ENCODE assay signal across 30 cellular contexts in the genomic region with DNA sequence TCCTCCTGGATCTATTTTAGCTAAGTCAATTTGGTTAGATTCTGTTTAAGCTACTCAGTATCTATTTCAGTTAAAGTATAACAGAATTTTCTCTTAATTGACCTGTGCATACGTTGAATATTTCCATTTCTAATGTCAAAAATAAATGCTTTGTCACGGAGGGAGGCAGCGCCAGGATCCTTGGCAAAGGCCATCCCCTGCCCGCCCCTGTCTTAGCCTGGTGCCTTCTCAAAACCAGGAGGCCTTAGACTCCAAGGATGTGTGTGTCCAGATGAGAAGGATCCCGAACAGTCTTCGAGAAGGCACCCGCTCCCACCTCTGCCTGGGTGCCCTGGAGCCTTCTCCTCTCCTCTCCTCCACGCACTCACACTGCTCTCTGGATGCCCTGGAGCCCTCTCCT. TPM values are rescaled to one million over a fixed set of nuclear protein-coding genes. Genes with fewer than 3 reads are reported as not detected.
"Had no signal": no experiment of that assay in that cellular context is flagged by ENCODE, and none has a peak within 500 bp of the region (broad histone marks: within the 10 kb centered on the region; RNA-seq: fewer than 3 reads in every experiment).

No MANE protein-coding gene starts in this region.

- H3K27ac ChIP-seq: adrenal gland, ascending aorta, brain microvascular endothelial cell, gastrocnemius medialis, hepatocyte, neutrophil, ovary had no signal

- H3K9me3 Mint-ChIP-seq: activated CD4-positive, alpha-beta memory T cell treated with anti-CD3 and anti-CD28 coated beads for 36 hours; activated CD4-positive, alpha-beta T cell treated with anti-CD3 and anti-CD28 coated beads, Interleukin-2, amount 10 ng/mL, durations not matched to agents 24 days and 14 days; activated naive CD4-positive, alpha-beta T cell treated with anti-CD3 and anti-CD28 coated beads for 36 hours; activated naive CD8-positive, alpha-beta T cell treated with anti-CD3 and anti-CD28 coated beads for 36 hours; activated T-helper 1 cell treated with anti-CD3 and anti-CD28 coated beads, Interleukin-12 subunit alpha, Interleukin-12 subunit beta, Interleukin-2, Interleukin-4 antibody, amounts not matched to agents 30 ng/mL and 10 ng/mL and 1 ng/mL, durations not matched to agents 14 hours and 24 hours and 36 hours; effector memory CD8-positive, alpha-beta T cell; mesothelial cell of epicardium; naive B cell had no signal

- H3K27ac Mint-ChIP-seq: activated CD4-positive, alpha-beta memory T cell treated with anti-CD3 and anti-CD28 coated beads for 36 hours; activated CD4-positive, alpha-beta T cell treated with anti-CD3 and anti-CD28 coated beads, Interleukin-2, amount 10 ng/mL, durations not matched to agents 24 days and 14 days; activated naive CD4-positive, alpha-beta T cell treated with anti-CD3 and anti-CD28 coated beads for 36 hours; activated naive CD8-positive, alpha-beta T cell treated with anti-CD3 and anti-CD28 coated beads for 36 hours; activated T-helper 1 cell treated with anti-CD3 and anti-CD28 coated beads, Interleukin-12 subunit alpha, Interleukin-12 subunit beta, Interleukin-2, Interleukin-4 antibody, amounts not matched to agents 30 ng/mL and 10 ng/mL and 1 ng/mL, durations not matched to agents 14 hours and 24 hours and 36 hours; effector memory CD8-positive, alpha-beta T cell; nephron progenitor cell; progenitor cell of endocrine pancreas had no signal

- ATAC-seq: effector memory CD8-positive, alpha-beta T cell; gastrocnemius medialis had no signal

- H3K27me3 Mint-ChIP-seq: activated CD4-positive, alpha-beta T cell treated with anti-CD3 and anti-CD28 coated beads, Interleukin-2, amount 10 ng/mL, durations not matched to agents 24 days and 14 days; naive B cell; progenitor cell of endocrine pancreas had no signal

- H3K4me1 Mint-ChIP-seq: activated CD4-positive, alpha-beta T cell treated with anti-CD3 and anti-CD28 coated beads, Interleukin-2, amount 10 ng/mL, durations not matched to agents 24 days and 14 days had no signal

- H3K36me3 Mint-ChIP-seq: activated CD4-positive, alpha-beta memory T cell treated with anti-CD3 and anti-CD28 coated beads for 36 hours; activated naive CD8-positive, alpha-beta T cell treated with anti-CD3 and anti-CD28 coated beads for 36 hours; naive B cell had no signal

- DNase-seq: activated CD4-positive, alpha-beta memory T cell treated with anti-CD3 and anti-CD28 coated beads for 36 hours; activated CD4-positive, alpha-beta T cell treated with anti-CD3 and anti-CD28 coated beads, Interleukin-2, amount 10 ng/mL, durations not matched to agents 24 days and 14 days; activated CD4-positive, CD25-positive, alpha-beta regulatory T cell treated with anti-CD3 and anti-CD28 coated beads, Interleukin-2, amount 50 U/mL, for 72 hours; activated CD8-positive, alpha-beta memory T cell treated with anti-CD3 and anti-CD28 coated beads, Interleukin-2, amount 50 U/mL, for 4 hours; activated effector memory CD4-positive, alpha-beta T cell treated with anti-CD3 and anti-CD28 coated beads, Interleukin-2, amount 50 U/mL, for 16 hours; activated naive CD4-positive, alpha-beta T cell treated with anti-CD3 and anti-CD28 coated beads for 36 hours; activated naive CD8-positive, alpha-beta T cell treated with anti-CD3 and anti-CD28 coated beads for 36 hours; activated T-cell treated with anti-CD3 and anti-CD28 coated beads, Interleukin-2, amount 50 U/mL, for 1 hour; brain microvascular endothelial cell; caudate nucleus; cortex of kidney; effector memory CD8-positive, alpha-beta T cell; erythroblast; gastrocnemius medialis; naive B cell; nephron progenitor cell; ovary; stimulated activated CD4-positive, alpha-beta T cell treated with anti-CD3 and anti-CD28 coated beads, Interleukin-15, amount 100 ng/mL, for 24 hours; stimulated activated CD4-positive, alpha-beta T cell treated with anti-CD3 and anti-CD28 coated beads, Interleukin-2, amount 100 ng/mL, for 24 hours; stimulated activated naive CD4-positive, alpha-beta T cell treated with Interleukin-2 at 50 U/mL for 16 hours; T-helper 9 cell had no signal

- H3K4me1 ChIP-seq: adrenal gland, ascending aorta, gastrocnemius medialis had no signal

- H3K9me3 ChIP-seq: adrenal gland, ascending aorta, gastrocnemius medialis, neutrophil, ovary, tibial nerve had no signal

- H3K4me3 ChIP-seq: adrenal gland, ascending aorta, gastrocnemius medialis, hepatocyte, ovary, tibial nerve had no signal

- H3K36me3 ChIP-seq: adrenal gland, ascending aorta, brain microvascular endothelial cell, gastrocnemius medialis, ovary had no signal

- H3K4me3 Mint-ChIP-seq: activated CD4-positive, alpha-beta memory T cell treated with anti-CD3 and anti-CD28 coated beads for 36 hours; activated CD4-positive, alpha-beta T cell treated with anti-CD3 and anti-CD28 coated beads, Interleukin-2, amount 10 ng/mL, durations not matched to agents 24 days and 14 days; activated naive CD4-positive, alpha-beta T cell treated with anti-CD3 and anti-CD28 coated beads for 36 hours; activated naive CD8-positive, alpha-beta T cell treated with anti-CD3 and anti-CD28 coated beads for 36 hours; activated T-helper 1 cell treated with anti-CD3 and anti-CD28 coated beads, Interleukin-12 subunit alpha, Interleukin-12 subunit beta, Interleukin-2, Interleukin-4 antibody, amounts not matched to agents 30 ng/mL and 10 ng/mL and 1 ng/mL, durations not matched to agents 14 hours and 24 hours and 36 hours; effector memory CD8-positive, alpha-beta T cell; mesothelial cell of epicardium; nephron progenitor cell had no signal

- H3K27me3 ChIP-seq: adrenal gland, ascending aorta, brain microvascular endothelial cell, hepatocyte, neutrophil, ovary, tibial nerve had no signal

RNA-seq across cellular contexts. Expression of a gene that starts 22.4 kb away (rescaled TPM):
- total RNA-seq: activated CD4-positive, alpha-beta memory T cell treated with anti-CD3 and anti-CD28 coated beads for 36 hours; activated CD4-positive, alpha-beta T cell treated with anti-CD3 and anti-CD28 coated beads, Interleukin-2, amount 10 ng/mL, durations not matched to agents 24 days and 14 days; activated CD8-positive, alpha-beta memory T cell treated with anti-CD3 and anti-CD28 coated beads for 36 hours; activated naive CD4-positive, alpha-beta T cell treated with anti-CD3 and anti-CD28 coated beads for 36 hours; activated T-helper 1 cell treated with anti-CD3 and anti-CD28 coated beads, Interleukin-12 subunit alpha, Interleukin-12 subunit beta, Interleukin-2, Interleukin-4 antibody, amounts not matched to agents 30 ng/mL and 10 ng/mL and 1 ng/mL, durations not matched to agents 14 hours and 24 hours and 36 hours had no signal
